ENCODE assay signal across 16 cellular contexts in genomic region chr2:224151680-224152310, GRCh38.
DNase-seq lines count a peak whose midpoint lies in the region; ATAC-seq and TF ChIP-seq lines count a peak whose summit lies in the region.
"Had no signal": no experiment of that assay in that cellular context is flagged by ENCODE, and none has a peak within 500 bp of the region (broad histone marks: within the 10 kb centered on the region; RNA-seq: fewer than 3 reads in every experiment).

No MANE protein-coding gene starts in this region.

- POLR2A ChIA-PET in MCF 10A (lab: Yijun Ruan, JAX), result no interaction called here
- POLR2A ChIA-PET in WTC11 (lab: Charles Lee), result interaction anchor here (0.7 kb wide), 1 partner anchor 10 kb away, joined by 3 read pairs; no protein-coding TSS in a partner anchor
- POLR2A ChIA-PET in CD8-positive, alpha-beta T cell (lab: Charles Lee), result no interaction called here

- intact Hi-C loops in MCF 10A (cut with micrococcal nuclease) (no loop called here), breast epithelium (cut with DNase I; ENCODE audit: low total_unique reads) (no loop called here), vagina (cut with DNase I) (no loop called here)
- intact Hi-C loops in CD8-positive, alpha-beta T cell (cut with DNase I, micrococcal nuclease), result no loop called here

- no peak overlapping the region for H3K27ac ChIP-seq in breast epithelium
- H3K27ac ChIP-seq in vagina, result peak overlapping the region; percentile 18
- H3K27ac ChIP-seq in CD8-positive, alpha-beta T cell (ENCODE audit: low read depth, low read length), result no peak overlapping the region
- H3K27ac ChIP-seq: C4-2B, SJSA1 had no signal

- peaks cover 7% of the 10 kb centered on the region for H3K9me3 Mint-ChIP-seq in MCF 10A (ENCODE audit: unreplicated experiment)
- H3K9me3 Mint-ChIP-seq in WTC11, result peaks cover 10% of the 10 kb centered on the region
- H3K9me3 Mint-ChIP-seq in CD8-positive, alpha-beta T cell, result no peaks in the 10 kb centered on the region

- no peaks in the 10 kb centered on the region for H3K36me3 Mint-ChIP-seq in MCF 10A (ENCODE audit: insufficient read depth, unreplicated experiment)
- H3K36me3 Mint-ChIP-seq in WTC11, result no peaks in the 10 kb centered on the region
- no peaks in the 10 kb centered on the region for H3K36me3 Mint-ChIP-seq in CD8-positive, alpha-beta T cell
- H3K36me3 Mint-ChIP-seq: IgD-negative memory B cell had no signal

- peak overlapping the region; percentile 28 for H3K27ac Mint-ChIP-seq in MCF 10A (ENCODE audit: low read depth, unreplicated experiment)
- no peak overlapping the region for H3K27ac Mint-ChIP-seq in WTC11
- H3K27ac Mint-ChIP-seq in CD8-positive, alpha-beta T cell, result no peak overlapping the region
- H3K27ac Mint-ChIP-seq: IgD-negative memory B cell had no signal

- DNase-seq in MCF 10A (ENCODE audit: unreplicated experiment) (no peak), breast epithelium (ENCODE audit: low spot score in 2 of 2) (no peak), NB4 (ENCODE audit: low read depth) (peak; percentile 5), WTC11 (ENCODE audit: low spot score) (no peak), vagina (ENCODE audit: extremely low spot score in 2 of 2) (no peak), NCI-H748 treated with DMSO at 0.1 percent for 48 hours (lab: John Stamatoyannopoulos, UW) (no peak)
- DNase-seq in CD8-positive, alpha-beta T cell, result no peak
- DNase-seq: GOT3, NCI-H1436, NCI-H2029 treated with DMSO at 0.1 percent for 48 hours, NCI-H2171 treated with DMSO at 0.1 percent for 48 hours, RPMI8226 had no signal

- H3K4me3 ChIP-seq in breast epithelium (no peak overlapping the region), NB4 (ENCODE audit: low read depth, low read length) (no peak overlapping the region), vagina (no peak overlapping the region)
- H3K4me3 ChIP-seq in CD8-positive, alpha-beta T cell (ENCODE audit: low read depth, low read length), result no peak overlapping the region
- H3K4me3 ChIP-seq: SJSA1 had no signal

- H3K36me3 ChIP-seq in breast epithelium (no peaks in the 10 kb centered on the region), vagina (no peaks in the 10 kb centered on the region)
- H3K36me3 ChIP-seq in CD8-positive, alpha-beta T cell (ENCODE audit: insufficient read depth, low read length), result no peaks in the 10 kb centered on the region
- H3K36me3 ChIP-seq: SJSA1 had no signal

- CTCF ChIA-PET in MCF 10A (lab: Yijun Ruan, JAX) (no interaction called here), WTC11 (lab: Charles Lee) (no interaction called here)
- CTCF ChIA-PET in CD8-positive, alpha-beta T cell (lab: Charles Lee), result no interaction called here

- H3K4me1 Mint-ChIP-seq in MCF 10A (ENCODE audit: insufficient read depth, unreplicated experiment) (peaks cover 39% of the 10 kb centered on the region), WTC11 (no peaks in the 10 kb centered on the region)
- no peaks in the 10 kb centered on the region for H3K4me1 Mint-ChIP-seq in CD8-positive, alpha-beta T cell (ENCODE audit: low read depth)

- H3K9me3 ChIP-seq in breast epithelium (no peaks in the 10 kb centered on the region), vagina (no peaks in the 10 kb centered on the region)
- no peaks in the 10 kb centered on the region for H3K9me3 ChIP-seq in CD8-positive, alpha-beta T cell (ENCODE audit: low read length)
- H3K9me3 ChIP-seq: SJSA1 had no signal

- no peaks in the 10 kb centered on the region for H3K27me3 Mint-ChIP-seq in MCF 10A (ENCODE audit: insufficient read depth, unreplicated experiment)
- H3K27me3 Mint-ChIP-seq in WTC11 (ENCODE audit: low read depth), result no peaks in the 10 kb centered on the region
- H3K27me3 Mint-ChIP-seq in CD8-positive, alpha-beta T cell (ENCODE audit: low read depth), result peaks cover 3% of the 10 kb centered on the region

- H3K4me1 ChIP-seq in breast epithelium, result no peaks in the 10 kb centered on the region
- H3K4me1 ChIP-seq in vagina, result no peaks in the 10 kb centered on the region
- H3K4me1 ChIP-seq in CD8-positive, alpha-beta T cell (ENCODE audit: insufficient read depth, low read length), result no peaks in the 10 kb centered on the region

- H3K27me3 ChIP-seq in breast epithelium, result no peaks in the 10 kb centered on the region
- no peaks in the 10 kb centered on the region for H3K27me3 ChIP-seq in vagina
- H3K27me3 ChIP-seq in CD8-positive, alpha-beta T cell (ENCODE audit: insufficient read depth, low read length), result no peaks in the 10 kb centered on the region
- H3K27me3 ChIP-seq: SJSA1 had no signal

- TF ChIP-seq CTCF in MCF 10A (IDR thresholded peaks at IDR 0.05; ENCODE audit: unreplicated experiment) (no peak), breast epithelium (IDR thresholded peaks at IDR 0.05) (no peak), NB4 (IDR thresholded peaks at IDR 0.05; ENCODE audit: low read depth, low read length) (no peak), WTC11 (IDR thresholded peaks at IDR 0.05) (no peak), vagina (IDR thresholded peaks at IDR 0.05) (no peak)
- TF ChIP-seq CTCF in CD8-positive, alpha-beta T cell (IDR thresholded peaks at IDR 0.05), result no peak

- TF ChIP-seq POLR2A in breast epithelium (IDR thresholded peaks at IDR 0.05) (no peak), NB4 (IDR thresholded peaks at IDR 0.05; ENCODE audit: extremely low read depth, insufficient read length) (no peak), vagina (IDR thresholded peaks at IDR 0.05) (no peak)

- BruUV-seq in MCF 10A (replicated peaks; lab: Mats Ljungman, UMichigan), result no TSS peak

- H3K4me3 Mint-ChIP-seq in MCF 10A (ENCODE audit: unreplicated experiment), result no peak overlapping the region
- H3K4me3 Mint-ChIP-seq in WTC11, result no peak overlapping the region
- no peak overlapping the region for H3K4me3 Mint-ChIP-seq in CD8-positive, alpha-beta T cell
- H3K4me3 Mint-ChIP-seq: IgD-negative memory B cell had no signal

- no peak for ATAC-seq in WTC11
- no peak for ATAC-seq in CD8-positive, alpha-beta T cell
- no peak for ATAC-seq in HG03196 (IDR thresholded peaks at IDR 0.05; ENCODE audit: unreplicated experiment)

TF ChIP-seq in WTC11, 78 proteins besides CTCF, POLR2A, EP300 and RAD21:
- TF ChIP-seq ZNF425 (CRISPR knock-in tag; conservative IDR thresholded peaks at IDR 0.05) (no peak), USF2 (CRISPR knock-in tag; IDR thresholded peaks at IDR 0.05) (peak; percentile 36; the same call in 1 of the 2 replicates)
TF ChIP-seq in WTC11: peak in this region for 1.
